In the genomic region with DNA sequence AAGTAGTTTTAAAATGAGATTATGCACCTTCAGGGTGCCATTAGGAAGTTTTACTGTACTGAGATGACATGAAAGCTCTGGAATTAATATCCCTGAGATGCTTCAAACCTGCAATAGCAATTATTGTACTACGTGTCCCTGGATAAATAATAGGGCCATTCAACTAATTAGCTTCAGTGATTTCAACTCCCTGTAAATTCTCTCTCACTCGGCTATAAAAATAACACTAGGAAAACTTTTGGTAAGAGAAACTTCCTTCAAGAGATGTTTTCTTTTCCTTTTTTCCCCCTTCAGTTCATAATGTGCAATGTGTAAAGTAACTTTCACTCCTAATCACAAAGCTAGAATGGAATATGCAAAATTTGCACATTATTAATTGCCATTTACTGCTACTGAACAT, we compare ENCODE assay signal across 29 cellular contexts.
"Had no signal": no experiment of that assay in that cellular context is flagged by ENCODE, and none has a peak within 500 bp of the region (broad histone marks: within the 10 kb centered on the region; RNA-seq: fewer than 3 reads in every experiment).

No MANE protein-coding gene starts in this region.

- H3K9me3 Mint-ChIP-seq: stimulated activated effector memory CD8-positive, alpha-beta T cell treated with anti-CD3 and anti-CD28 coated beads, Interleukin-12 subunit alpha, Interleukin-12 subunit beta, amount 100 ng/mL, for 72 hours; stimulated activated memory B cell treated with anti-CD40 and anti-IgM and Interleukin-4, amounts not matched to agents 10 μg/mL and 1 μg/mL and 100 μg/mL, for 72 hours; stimulated activated naive B cell treated with anti-CD40 and anti-IgM and Interleukin-4, amounts not matched to agents 10 μg/mL and 1 μg/mL and 100 μg/mL, for 72 hours; stimulated activated naive CD8-positive, alpha-beta T cell treated with anti-CD3 and anti-CD28 coated beads, Interleukin-15, amount 100 ng/mL, for 72 hours; stimulated activated naive CD8-positive, alpha-beta T cell treated with anti-CD3 and anti-CD28 coated beads, Interleukin-15, Interleukin-2, amounts not matched to agents 100 ng/mL and 50 ng/mL, for 24 hours; type B pancreatic cell had no signal

- H3K36me3 ChIP-seq: stomach, suprapubic skin, thoracic aorta, thyroid gland, tibial artery, tibial nerve, transverse colon, upper lobe of left lung, upper lobe of right lung, uterus, vagina had no signal

- FAIRE-seq: urothelium cell line had no signal

- H3K27me3 Mint-ChIP-seq: stimulated activated naive CD8-positive, alpha-beta T cell treated with anti-CD3 and anti-CD28 coated beads, Interleukin-15, amount 100 ng/mL, for 72 hours; stimulated activated naive CD8-positive, alpha-beta T cell treated with anti-CD3 and anti-CD28 coated beads, Interleukin-15, Interleukin-2, amounts not matched to agents 100 ng/mL and 50 ng/mL, for 24 hours had no signal

- DNase-seq: stimulated activated CD4-positive, alpha-beta T cell treated with anti-CD3 and anti-CD28 coated beads, Interleukin-2, amount 100 ng/mL, for 48 hours; stimulated activated CD4-positive, alpha-beta T cell treated with anti-CD3 and anti-CD28 coated beads, Interleukin-4, amount 100 ng/mL, for 1 hour; stimulated activated CD4-positive, alpha-beta T cell treated with anti-CD3 and anti-CD28 coated beads, Interleukin-4, amount 100 ng/mL, for 24 hours; stimulated activated CD4-positive, alpha-beta T cell treated with anti-CD3 and anti-CD28 coated beads, Interleukin-4, amount 100 ng/mL, for 4 hours; stimulated activated CD8-positive, alpha-beta memory T cell treated with anti-CD3 and anti-CD28 coated beads, Interleukin-4, amount 100 ng/mL, for 48 hours; stimulated activated naive B cell treated with anti-CD40 and anti-IgM and Interleukin-4, amounts not matched to agents 10 μg/mL and 1 μg/mL and 100 μg/mL, for 72 hours; stimulated activated naive CD4-positive, alpha-beta T cell; stimulated activated naive CD4-positive, alpha-beta T cell treated with Interleukin-2 at 50 U/mL for 16 hours; stimulated activated naive CD8-positive, alpha-beta T cell treated with anti-CD3 and anti-CD28 coated beads, Interleukin-15, amount 100 ng/mL, for 72 hours; stimulated activated naive CD8-positive, alpha-beta T cell treated with anti-CD3 and anti-CD28 coated beads, Interleukin-15, Interleukin-2, amounts not matched to agents 100 U/mL and 50 U/mL, for 24 hours; stomach; substantia nigra; testis; thyroid gland; tibial artery; transverse colon; trophoblast cell; upper lobe of left lung; upper lobe of right lung; uterus had no signal

- H3K4me3 ChIP-seq: stomach, suprapubic skin, testis, thoracic aorta, thyroid gland, tibial artery, tibial nerve, transverse colon, upper lobe of left lung, upper lobe of right lung, uterus, vagina had no signal

- H3K27ac ChIP-seq: stomach, suprapubic skin, testis, thoracic aorta, thyroid gland, tibial artery, tibial nerve, transverse colon, upper lobe of left lung, upper lobe of right lung, uterus, vagina had no signal

- H3K27ac Mint-ChIP-seq: stimulated activated memory B cell treated with anti-CD40 and anti-IgM and Interleukin-4, amounts not matched to agents 10 μg/mL and 1 μg/mL and 100 μg/mL, for 72 hours; stimulated activated naive B cell treated with anti-CD40 and anti-IgM and Interleukin-4, amounts not matched to agents 10 μg/mL and 1 μg/mL and 100 μg/mL, for 72 hours; stimulated activated naive CD8-positive, alpha-beta T cell treated with anti-CD3 and anti-CD28 coated beads, Interleukin-15, Interleukin-2, amounts not matched to agents 100 ng/mL and 50 ng/mL, for 24 hours; type B pancreatic cell had no signal

- H3K4me3 Mint-ChIP-seq: stimulated activated effector memory CD8-positive, alpha-beta T cell treated with anti-CD3 and anti-CD28 coated beads, Interleukin-12 subunit alpha, Interleukin-12 subunit beta, amount 100 ng/mL, for 72 hours; stimulated activated memory B cell treated with anti-CD40 and anti-IgM and Interleukin-4, amounts not matched to agents 10 μg/mL and 1 μg/mL and 100 μg/mL, for 72 hours; stimulated activated naive B cell treated with anti-CD40 and anti-IgM and Interleukin-4, amounts not matched to agents 10 μg/mL and 1 μg/mL and 100 μg/mL, for 72 hours; stimulated activated naive CD8-positive, alpha-beta T cell treated with anti-CD3 and anti-CD28 coated beads, Interleukin-15, amount 100 ng/mL, for 72 hours; stimulated activated naive CD8-positive, alpha-beta T cell treated with anti-CD3 and anti-CD28 coated beads, Interleukin-15, Interleukin-2, amounts not matched to agents 100 ng/mL and 50 ng/mL, for 24 hours; type B pancreatic cell had no signal

- H3K4me1 ChIP-seq: stomach, suprapubic skin, testis, thyroid gland, tibial artery, tibial nerve, transverse colon, upper lobe of left lung, upper lobe of right lung, uterus, vagina had no signal

- H3K9me3 ChIP-seq: stomach, suprapubic skin, testis, thoracic aorta, thyroid gland, tibial artery, tibial nerve, transverse colon, upper lobe of left lung, upper lobe of right lung, uterus, vagina had no signal

- H3K36me3 Mint-ChIP-seq: stimulated activated memory B cell treated with anti-CD40 and anti-IgM and Interleukin-4, amounts not matched to agents 10 μg/mL and 1 μg/mL and 100 μg/mL, for 72 hours; type B pancreatic cell had no signal

- ATAC-seq: stimulated activated effector memory CD8-positive, alpha-beta T cell treated with anti-CD3 and anti-CD28 coated beads, Interleukin-12 subunit alpha, Interleukin-12 subunit beta, amount 100 ng/mL, for 72 hours; stimulated activated memory B cell treated with anti-CD40 and anti-IgM and Interleukin-4, amounts not matched to agents 10 μg/mL and 1 μg/mL and 100 μg/mL, for 72 hours; stimulated activated naive B cell treated with anti-CD40 and anti-IgM and Interleukin-4, amounts not matched to agents 10 μg/mL and 1 μg/mL and 100 μg/mL, for 72 hours; stimulated activated naive CD8-positive, alpha-beta T cell treated with anti-CD3 and anti-CD28 coated beads, Interleukin-15, amount 100 ng/mL, for 72 hours; stimulated activated naive CD8-positive, alpha-beta T cell treated with anti-CD3 and anti-CD28 coated beads, Interleukin-15, Interleukin-2, amounts not matched to agents 100 U/mL and 50 U/mL, for 24 hours; upper lobe of right lung had no signal

- H3K4me1 Mint-ChIP-seq: stimulated activated memory B cell treated with anti-CD40 and anti-IgM and Interleukin-4, amounts not matched to agents 10 μg/mL and 1 μg/mL and 100 μg/mL, for 72 hours; stimulated activated naive B cell treated with anti-CD40 and anti-IgM and Interleukin-4, amounts not matched to agents 10 μg/mL and 1 μg/mL and 100 μg/mL, for 72 hours; stimulated activated naive CD8-positive, alpha-beta T cell treated with anti-CD3 and anti-CD28 coated beads, Interleukin-15, amount 100 ng/mL, for 72 hours had no signal
